In genomic region chr7:27774717-27775328, GRCh38 we compare ENCODE assay signal across 9 cellular contexts. TPM values are rescaled to one million over a fixed set of nuclear protein-coding genes. Genes with fewer than 3 reads are reported as not detected.
A peak's percentile ranks its signal among the peaks of the same experiment; 100 is the strongest.
DNase-seq lines count a peak whose midpoint lies in the region; ATAC-seq and TF ChIP-seq lines count a peak whose summit lies in the region.
"Had no signal": no experiment of that assay in that cellular context is flagged by ENCODE, and none has a peak within 500 bp of the region (broad histone marks: within the 10 kb centered on the region; RNA-seq: fewer than 3 reads in every experiment).

No MANE protein-coding gene starts in this region.

- no peak for TF ChIP-seq POLR2A in erythroblast (IDR thresholded peaks at IDR 0.05; ENCODE audit: low read length)

- peaks cover 0 to 19% of the 10 kb centered on the region in 2 donors for H3K36me3 ChIP-seq in psoas muscle (ENCODE audit: insufficient read depth in 1 of 2, low read depth in 1 of 2)

- H3K27ac ChIP-seq in psoas muscle = no peak overlapping the region

- no peak for DNase-seq in GM10266 (ENCODE audit: extremely low spot score)
- DNase-seq in NOMO-1 treated with DMSO at 0.1 percent for 48 hours (lab: John Stamatoyannopoulos, UW; ENCODE audit: unreplicated experiment) = peak; percentile 12
- DNase-seq in erythroblast (lab: John Stamatoyannopoulos, UW) = peak; percentile 37 to 61
- DNase-seq in psoas muscle = no peak
- DNase-seq in effector CD4-positive, alpha-beta T cell = no peak

- ATAC-seq in psoas muscle = peak in 1 of 4 donors; percentile 43
- ATAC-seq in GM18868 (IDR thresholded peaks at IDR 0.05; ENCODE audit: unreplicated experiment) = no peak
- no peak for ATAC-seq in HG02642 (IDR thresholded peaks at IDR 0.05; ENCODE audit: poor library complexity, unreplicated experiment)
- no peak for ATAC-seq in GM19467 (IDR thresholded peaks at IDR 0.05; ENCODE audit: unreplicated experiment)
- ATAC-seq: stimulated activated memory B cell treated with anti-CD40 and anti-IgM and Interleukin-4, amounts not matched to agents 10 μg/mL and 1 μg/mL and 100 μg/mL, for 72 hours had no signal

- TF ChIP-seq CTCF in GM10266 (IDR thresholded peaks at IDR 0.05; ENCODE audit: control insufficient read depth, insufficient read depth, low read depth, missing control alignments) = peak; percentile 41
- peak; percentile 55 for TF ChIP-seq CTCF in psoas muscle (IDR thresholded peaks at IDR 0.05)

- H3K9me3 ChIP-seq in psoas muscle = no peaks in the 10 kb centered on the region

- intact Hi-C loops in psoas muscle (cut with DNase I) = no loop called here

- whole genome bisulfite sequencing in psoas muscle, 3 donors = 40 to 59% (median 41%) methylated on average over 2 of the region's 2 CpGs

- no peaks in the 10 kb centered on the region for H3K27me3 ChIP-seq in psoas muscle (ENCODE audit: insufficient read depth in 3 of 3, low read length in 2 of 3)

- peaks cover 14% of the 10 kb centered on the region for H3K4me1 ChIP-seq in psoas muscle

- no peak overlapping the region for H3K4me3 ChIP-seq in psoas muscle

RNA-seq across cellular contexts. Expression of gene TAX1BP1, which starts 34.9 kb away (rescaled TPM):
- 100 to 1,000 TPM; 109 to 143 (median 125) TPM for total RNA-seq in psoas muscle
- polyA plus RNA-seq in psoas muscle = 100 to 1,000 TPM in 1 of 3 donors, 10 to 100 TPM in 2; 65.9 to 171 (median 90.8) TPM

Comparison
In these comparisons a context has a peak if more than half of its experiments do, and no peak if none do; other contexts are left out.
1. DNase-seq: peak in NOMO-1 treated with DMSO at 0.1 percent for 48 hours (single experiment) and erythroblast (2 of 2); none in GM10266 (single experiment), psoas muscle (0 of 2) and effector CD4-positive, alpha-beta T cell (single experiment).